10 cellular contexts compared by ENCODE assay signal in genomic region chr2:106030287-106031268, GRCh38.
DNase-seq lines count a peak whose midpoint lies in the region; ATAC-seq, FAIRE-seq and TF ChIP-seq lines count a peak whose summit lies in the region.
"Had no signal": no experiment of that assay in that cellular context is flagged by ENCODE, and none has a peak within 500 bp of the region (broad histone marks: within the 10 kb centered on the region; RNA-seq: fewer than 3 reads in every experiment).

No MANE protein-coding gene starts in this region.

- H3K27me3 ChIP-seq in tibial artery, result no peaks in the 10 kb centered on the region

- H3K36me3 Mint-ChIP-seq in osteocyte (ENCODE audit: unreplicated experiment), result no peaks in the 10 kb centered on the region
- H3K36me3 Mint-ChIP-seq: IgD-negative memory B cell had no signal

- intact Hi-C loops in tibial artery (cut with DNase I; ENCODE audit: low total_unique reads), result no loop called here

- peak overlapping the region; percentile 87 for H3K27ac Mint-ChIP-seq in osteocyte (ENCODE audit: unreplicated experiment)

- FAIRE-seq in endometrium (lab: Jason Lieb, UNC), result peak; percentile 21

- no peak for TF ChIP-seq CTCF in osteocyte (IDR thresholded peaks at IDR 0.05)
- no peak for TF ChIP-seq CTCF in tibial artery (IDR thresholded peaks at IDR 0.05)

- H3K9me3 Mint-ChIP-seq in osteocyte (ENCODE audit: unreplicated experiment), result peaks cover 7% of the 10 kb centered on the region

- DNase-seq in NOMO-1 (lab: John Stamatoyannopoulos, UW; ENCODE audit: unreplicated experiment in 2 of 2) (peak; percentile 10 to 15), osteocyte (ENCODE audit: extremely low spot score, unreplicated experiment) (no peak), tibial artery (peak; percentile 50 to 69), HK-2 (ENCODE audit: unreplicated experiment) (no peak), GF-D8 (lab: John Stamatoyannopoulos, UW) (no peak)
- DNase-seq: naive B cell had no signal

- ATAC-seq in GM18867 (IDR thresholded peaks at IDR 0.05; ENCODE audit: unreplicated experiment) (peak; percentile 47), HG03469 (IDR thresholded peaks at IDR 0.05; ENCODE audit: unreplicated experiment) (no peak)

- H3K9me3 ChIP-seq in tibial artery, result no peaks in the 10 kb centered on the region

- peak overlapping the region; percentile 78 for H3K27ac ChIP-seq in tibial artery

- no peak overlapping the region for H3K4me3 Mint-ChIP-seq in osteocyte (ENCODE audit: unreplicated experiment)
- H3K4me3 Mint-ChIP-seq: IgD-negative memory B cell, naive B cell had no signal

- H3K4me1 ChIP-seq in tibial artery, result peaks cover 0 to 38% (median 26%) of the 10 kb centered on the region in 4 donors

- H3K36me3 ChIP-seq in tibial artery, result no peaks in the 10 kb centered on the region

- H3K4me3 ChIP-seq in tibial artery, result peak overlapping the region; percentile 9 to 27

- peaks cover 35% of the 10 kb centered on the region for H3K4me1 Mint-ChIP-seq in osteocyte (ENCODE audit: unreplicated experiment)
- H3K4me1 Mint-ChIP-seq: IgD-negative memory B cell had no signal

- no peaks in the 10 kb centered on the region for H3K27me3 Mint-ChIP-seq in osteocyte (ENCODE audit: unreplicated experiment)
- H3K27me3 Mint-ChIP-seq: IgD-negative memory B cell had no signal

Comparison
In these comparisons a context has a peak if more than half of its experiments do, and no peak if none do; other contexts are left out.
1. DNase-seq: peak in NOMO-1 (2 of 2) and tibial artery (2 of 2); none in osteocyte (single experiment), HK-2 (single experiment) and GF-D8 (single experiment).